Comparison of ENCODE assay signal across 20 cellular contexts in genomic region chr9:135039916-135040645, GRCh38. TPM values are rescaled to one million over a fixed set of nuclear protein-coding genes. Genes with fewer than 3 reads are reported as not detected.
DNase-seq lines count a peak whose midpoint lies in the region; TF ChIP-seq lines count a peak whose summit lies in the region.
"Had no signal": no experiment of that assay in that cellular context is flagged by ENCODE, and none has a peak within 500 bp of the region (broad histone marks: within the 10 kb centered on the region; RNA-seq: fewer than 3 reads in every experiment).

No MANE protein-coding gene starts in this region.

- in situ Hi-C loops in GM13976 (cut with MboI; ENCODE audit: low sequenced_read_pairs, unreplicated experiment), result no loop called here

- no peak for TF ChIP-seq CTCF in GM13976 (IDR thresholded peaks at IDR 0.05; ENCODE audit: borderline replicate concordance, control extremely low read depth, extremely low read depth, insufficient read depth, missing control alignments)

- intact Hi-C loops in posterior vena cava (cut with DNase I), result no loop called here
- intact Hi-C loops in cardiac septum (cut with DNase I), result no loop called here

- DNase-seq in NCI-H2171 treated with DMSO at 0.1 percent for 48 hours (lab: John Stamatoyannopoulos, UW) (peak; percentile 59), NCI-H2171 (lab: John Stamatoyannopoulos, UW) (no peak), RPMI8226 (peak; percentile 70), posterior vena cava (ENCODE audit: low spot score) (peak; percentile 45), cardiac septum (ENCODE audit: low spot score) (no peak), GM13976 (ENCODE audit: low spot score) (no peak), NCI-H2227 (lab: John Stamatoyannopoulos, UW; ENCODE audit: unreplicated experiment) (no peak)
- DNase-seq in activated T-cell treated with anti-CD3 and anti-CD28 coated beads, Interleukin-2, amount 50 U/mL, for 48 hours, result no peak
- DNase-seq: CD4-positive, CD25-positive, alpha-beta regulatory T cell; COR-L47; GF-D8; KG1; NCI-H1417; NCI-H187; NCI-H2107; NCI-H446; NCI-H526 treated with DMSO at 0.1 percent for 48 hours; NK-92 treated with Interleukin-12 subunit alpha and Interleukin-12 subunit beta, amount 100 ng/mL, for 24 hours; SHP77 had no signal

RNA-seq across cellular contexts. Expression of gene OLFM1, which starts 47.4 kb away (rescaled TPM):
- total RNA-seq in posterior vena cava, result 10 to 100 TPM; 29.2 to 38.2 TPM
- total RNA-seq in cardiac septum, result 8.6 TPM
- total RNA-seq: CD4-positive, CD25-positive, alpha-beta regulatory T cell; HepG2 had no signal

Comparison
In these comparisons a context has a peak if more than half of its experiments do, and no peak if none do; other contexts are left out.
1. DNase-seq: peak in NCI-H2171 treated with DMSO at 0.1 percent for 48 hours (single experiment), RPMI8226 (single experiment) and posterior vena cava (single experiment); none in NCI-H2171 (single experiment), cardiac septum (single experiment), activated T-cell treated with anti-CD3 and anti-CD28 coated beads, Interleukin-2, amount 50 U/mL, for 48 hours (0 of 2), GM13976 (single experiment) and NCI-H2227 (single experiment).